ENCODE assay signal across 9 cellular contexts in genomic region chr22:50184541-50185383, GRCh38.
DNase-seq lines count a peak whose midpoint lies in the region; ATAC-seq and TF ChIP-seq lines count a peak whose summit lies in the region.
"Had no signal": no experiment of that assay in that cellular context is flagged by ENCODE, and none has a peak within 500 bp of the region (broad histone marks: within the 10 kb centered on the region; RNA-seq: fewer than 3 reads in every experiment).

No MANE protein-coding gene starts in this region.

- H3K4me3 Mint-ChIP-seq in activated naive CD8-positive, alpha-beta T cell: peak overlapping the region; percentile 72
- peak overlapping the region; percentile 88 to 91 for H3K4me3 Mint-ChIP-seq in stimulated activated naive CD8-positive, alpha-beta T cell treated with anti-CD3 and anti-CD28 coated beads, Interleukin-15, amount 100 ng/mL, for 72 hours

- H3K4me3 ChIP-seq in HFF-Myc (replicated peaks; ENCODE audit: low read depth, low read length): peak overlapping the region; percentile 49
- peak overlapping the region; percentile 58; the same call in 1 of the 2 replicates for H3K4me3 ChIP-seq in iPS-20b (ENCODE audit: low read length)

- TF ChIP-seq CTCF in HFF-Myc (IDR thresholded peaks at IDR 0.05; ENCODE audit: low read depth, low read length, missing control alignments): no peak

- no peak for DNase-seq in HFF-Myc (ENCODE audit: extremely low read depth, low read depth)
- no peak for DNase-seq in stimulated activated naive CD8-positive, alpha-beta T cell treated with anti-CD3 and anti-CD28 coated beads, Interleukin-15, amount 100 ng/mL, for 72 hours

- no peak overlapping the region for H3K27ac Mint-ChIP-seq in activated naive CD8-positive, alpha-beta T cell
- peak overlapping the region; percentile 57 to 94 for H3K27ac Mint-ChIP-seq in stimulated activated naive CD8-positive, alpha-beta T cell treated with anti-CD3 and anti-CD28 coated beads, Interleukin-15, amount 100 ng/mL, for 72 hours

- H3K27me3 Mint-ChIP-seq in activated naive CD8-positive, alpha-beta T cell: peaks cover 1% of the 10 kb centered on the region
- H3K27me3 Mint-ChIP-seq in stimulated activated naive CD8-positive, alpha-beta T cell treated with anti-CD3 and anti-CD28 coated beads, Interleukin-15, amount 100 ng/mL, for 72 hours: peaks cover 7% of the 10 kb centered on the region

- no peaks in the 10 kb centered on the region for H3K9me3 ChIP-seq in iPS-20b (ENCODE audit: insufficient read depth, low read depth, low read length)

- H3K4me1 ChIP-seq in iPS-20b (ENCODE audit: insufficient read depth, low read length): 0 out of 2 replicates have a peak, but pooled peaks cover 3% of the 10 kb centered on the region

- H3K9ac ChIP-seq in iPS-20b (ENCODE audit: low read depth, low read length): no peak overlapping the region
- H3K9ac ChIP-seq: KMS-11 had no signal

- ATAC-seq in stimulated activated naive CD8-positive, alpha-beta T cell treated with anti-CD3 and anti-CD28 coated beads, Interleukin-15, amount 100 ng/mL, for 72 hours: peak; percentile 5
- ATAC-seq in HG02763 (IDR thresholded peaks at IDR 0.05; ENCODE audit: unreplicated experiment): no peak
- no peak for ATAC-seq in HG02885 (IDR thresholded peaks at IDR 0.05; ENCODE audit: poor library complexity, unreplicated experiment)
- ATAC-seq in GM21447 (IDR thresholded peaks at IDR 0.05; ENCODE audit: unreplicated experiment): no peak

- H3K9me3 Mint-ChIP-seq in activated naive CD8-positive, alpha-beta T cell (ENCODE audit: low read depth): no peaks in the 10 kb centered on the region
- no peaks in the 10 kb centered on the region for H3K9me3 Mint-ChIP-seq in stimulated activated naive CD8-positive, alpha-beta T cell treated with anti-CD3 and anti-CD28 coated beads, Interleukin-15, amount 100 ng/mL, for 72 hours

- peaks cover 2% of the 10 kb centered on the region for H3K36me3 Mint-ChIP-seq in activated naive CD8-positive, alpha-beta T cell

- no peaks in the 10 kb centered on the region for H3K27me3 ChIP-seq in iPS-20b (ENCODE audit: insufficient read depth, low read length)

- H3K4me1 Mint-ChIP-seq in activated naive CD8-positive, alpha-beta T cell (ENCODE audit: low read depth): peaks cover 26% of the 10 kb centered on the region
- H3K4me1 Mint-ChIP-seq in stimulated activated naive CD8-positive, alpha-beta T cell treated with anti-CD3 and anti-CD28 coated beads, Interleukin-15, amount 100 ng/mL, for 72 hours: peaks cover 53% of the 10 kb centered on the region

- H3K36me3 ChIP-seq in iPS-20b (ENCODE audit: insufficient read depth, low read depth, low read length): no peaks in the 10 kb centered on the region

- H3K27ac ChIP-seq in iPS-20b (ENCODE audit: low read length): no peak overlapping the region
- H3K27ac ChIP-seq: epithelial cell of prostate, KMS-11 had no signal
